ENCODE assay signal across 1 cellular context in the genomic region with DNA sequence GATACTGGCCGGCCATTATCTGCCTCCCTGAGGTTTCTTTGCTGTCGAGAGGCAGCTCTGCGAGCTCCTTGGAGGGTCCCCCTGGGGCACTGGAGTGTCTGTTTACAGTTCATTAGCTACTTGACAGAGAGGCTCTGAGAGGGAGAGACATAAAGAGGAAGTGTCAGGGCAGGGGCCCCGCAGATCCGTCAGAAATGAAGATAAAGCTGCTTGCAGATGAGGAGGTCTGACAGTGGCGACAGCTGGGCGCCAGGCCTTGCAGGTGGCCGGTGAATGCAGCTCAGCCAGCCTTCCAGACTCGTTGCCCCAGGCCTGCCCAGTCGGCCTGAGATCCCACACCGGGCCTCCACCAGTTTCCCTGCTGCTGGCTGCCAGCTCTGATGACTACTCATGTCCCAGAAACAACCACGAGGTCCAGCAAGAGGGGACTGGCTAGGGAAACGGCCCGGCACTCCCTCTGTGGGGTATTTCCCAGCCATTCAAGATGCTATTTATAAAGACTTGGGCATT.
TF ChIP-seq lines count a peak whose summit lies in the region.

No MANE protein-coding gene starts in this region.

TF ChIP-seq in HEK293, 187 proteins besides CTCF, POLR2A, EP300 and RAD21 (continued from another document):
- TF ChIP-seq, protein P1, sequence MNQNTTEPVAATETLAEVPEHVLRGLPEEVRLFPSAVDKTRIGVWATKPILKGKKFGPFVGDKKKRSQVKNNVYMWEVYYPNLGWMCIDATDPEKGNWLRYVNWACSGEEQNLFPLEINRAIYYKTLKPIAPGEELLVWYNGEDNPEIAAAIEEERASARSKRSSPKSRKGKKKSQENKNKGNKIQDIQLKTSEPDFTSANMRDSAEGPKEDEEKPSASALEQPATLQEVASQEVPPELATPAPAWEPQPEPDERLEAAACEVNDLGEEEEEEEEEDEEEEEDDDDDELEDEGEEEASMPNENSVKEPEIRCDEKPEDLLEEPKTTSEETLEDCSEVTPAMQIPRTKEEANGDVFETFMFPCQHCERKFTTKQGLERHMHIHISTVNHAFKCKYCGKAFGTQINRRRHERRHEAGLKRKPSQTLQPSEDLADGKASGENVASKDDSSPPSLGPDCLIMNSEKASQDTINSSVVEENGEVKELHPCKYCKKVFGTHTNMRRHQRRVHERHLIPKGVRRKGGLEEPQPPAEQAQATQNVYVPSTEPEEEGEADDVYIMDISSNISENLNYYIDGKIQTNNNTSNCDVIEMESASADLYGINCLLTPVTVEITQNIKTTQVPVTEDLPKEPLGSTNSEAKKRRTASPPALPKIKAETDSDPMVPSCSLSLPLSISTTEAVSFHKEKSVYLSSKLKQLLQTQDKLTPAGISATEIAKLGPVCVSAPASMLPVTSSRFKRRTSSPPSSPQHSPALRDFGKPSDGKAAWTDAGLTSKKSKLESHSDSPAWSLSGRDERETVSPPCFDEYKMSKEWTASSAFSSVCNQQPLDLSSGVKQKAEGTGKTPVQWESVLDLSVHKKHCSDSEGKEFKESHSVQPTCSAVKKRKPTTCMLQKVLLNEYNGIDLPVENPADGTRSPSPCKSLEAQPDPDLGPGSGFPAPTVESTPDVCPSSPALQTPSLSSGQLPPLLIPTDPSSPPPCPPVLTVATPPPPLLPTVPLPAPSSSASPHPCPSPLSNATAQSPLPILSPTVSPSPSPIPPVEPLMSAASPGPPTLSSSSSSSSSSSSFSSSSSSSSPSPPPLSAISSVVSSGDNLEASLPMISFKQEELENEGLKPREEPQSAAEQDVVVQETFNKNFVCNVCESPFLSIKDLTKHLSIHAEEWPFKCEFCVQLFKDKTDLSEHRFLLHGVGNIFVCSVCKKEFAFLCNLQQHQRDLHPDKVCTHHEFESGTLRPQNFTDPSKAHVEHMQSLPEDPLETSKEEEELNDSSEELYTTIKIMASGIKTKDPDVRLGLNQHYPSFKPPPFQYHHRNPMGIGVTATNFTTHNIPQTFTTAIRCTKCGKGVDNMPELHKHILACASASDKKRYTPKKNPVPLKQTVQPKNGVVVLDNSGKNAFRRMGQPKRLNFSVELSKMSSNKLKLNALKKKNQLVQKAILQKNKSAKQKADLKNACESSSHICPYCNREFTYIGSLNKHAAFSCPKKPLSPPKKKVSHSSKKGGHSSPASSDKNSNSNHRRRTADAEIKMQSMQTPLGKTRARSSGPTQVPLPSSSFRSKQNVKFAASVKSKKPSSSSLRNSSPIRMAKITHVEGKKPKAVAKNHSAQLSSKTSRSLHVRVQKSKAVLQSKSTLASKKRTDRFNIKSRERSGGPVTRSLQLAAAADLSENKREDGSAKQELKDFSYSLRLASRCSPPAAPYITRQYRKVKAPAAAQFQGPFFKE (tag by site-specific recombination; IDR thresholded peaks at IDR 0.05; ENCODE audit: borderline replicate concordance) = no peak
- no peak for TF ChIP-seq ZNF214 (tag by site-specific recombination; IDR thresholded peaks at IDR 0.05; ENCODE audit: borderline replicate concordance)
- no peak for TF ChIP-seq ZNF292 (tag by site-specific recombination; IDR thresholded peaks at IDR 0.05; ENCODE audit: borderline replicate concordance, low read depth)
- TF ChIP-seq EGR2 (tag by site-specific recombination; IDR thresholded peaks at IDR 0.05; ENCODE audit: low read depth) = no peak
- peak; percentile 94 for TF ChIP-seq GLIS1 (tag by site-specific recombination; IDR thresholded peaks at IDR 0.05)
- no peak for TF ChIP-seq ZNF37A (tag by site-specific recombination; IDR thresholded peaks at IDR 0.05)
- TF ChIP-seq GLI4 (tag by site-specific recombination; IDR thresholded peaks at IDR 0.05) = no peak
- no peak for TF ChIP-seq ZNF670 (tag by site-specific recombination; IDR thresholded peaks at IDR 0.05; ENCODE audit: low read depth)
- TF ChIP-seq WT1 (tag by site-specific recombination; IDR thresholded peaks at IDR 0.05) = no peak
- peak; percentile 60 for TF ChIP-seq OSR2 (tag by site-specific recombination; IDR thresholded peaks at IDR 0.05)
- peak; percentile 50; the same call in 1 of the 2 replicates for TF ChIP-seq MZF1 (tag by site-specific recombination; IDR thresholded peaks at IDR 0.05; ENCODE audit: borderline replicate concordance)
- TF ChIP-seq ZNF48 (tag by site-specific recombination; IDR thresholded peaks at IDR 0.05) = no peak
- TF ChIP-seq ZNF837 (tag by site-specific recombination; IDR thresholded peaks at IDR 0.05) = no peak
- TF ChIP-seq ZNF366 (tag by site-specific recombination; conservative IDR thresholded peaks at IDR 0.05) = no peak
- TF ChIP-seq ZNF521 (tag by site-specific recombination; IDR thresholded peaks at IDR 0.05) = no peak
- no peak for TF ChIP-seq PRDM1 (tag by site-specific recombination; IDR thresholded peaks at IDR 0.05)
- no peak for TF ChIP-seq ZNF558 (tag by site-specific recombination; IDR thresholded peaks at IDR 0.05)
- TF ChIP-seq PRDM6 (tag by site-specific recombination; IDR thresholded peaks at IDR 0.05) = no peak
- TF ChIP-seq ZNF623 (tag by site-specific recombination; IDR thresholded peaks at IDR 0.05) = no peak
- peak; percentile 77 for TF ChIP-seq TCF7L2 (IDR thresholded peaks at IDR 0.05; ENCODE audit: borderline replicate concordance, low read depth, low read length)
- no peak for TF ChIP-seq ZNF211 (tag by site-specific recombination; IDR thresholded peaks at IDR 0.05; ENCODE audit: low read depth)
- no peak for TF ChIP-seq SALL2 (tag by site-specific recombination; IDR thresholded peaks at IDR 0.05; ENCODE audit: borderline replicate concordance)
- no peak for TF ChIP-seq ZSCAN23 (tag by site-specific recombination; IDR thresholded peaks at IDR 0.05)
- TF ChIP-seq ZFHX2 (tag by site-specific recombination; conservative IDR thresholded peaks at IDR 0.05) = no peak
- peak; percentile 7 for TF ChIP-seq SETDB1 (IDR thresholded peaks at IDR 0.05; ENCODE audit: insufficient read length, low read length)
- TF ChIP-seq ZBTB48 (tag by site-specific recombination; IDR thresholded peaks at IDR 0.05) = no peak
- TF ChIP-seq KLF1 (tag by site-specific recombination; IDR thresholded peaks at IDR 0.05) = no peak
- TF ChIP-seq ZNF596 (tag by site-specific recombination; IDR thresholded peaks at IDR 0.05) = no peak
- TF ChIP-seq, protein P2, sequence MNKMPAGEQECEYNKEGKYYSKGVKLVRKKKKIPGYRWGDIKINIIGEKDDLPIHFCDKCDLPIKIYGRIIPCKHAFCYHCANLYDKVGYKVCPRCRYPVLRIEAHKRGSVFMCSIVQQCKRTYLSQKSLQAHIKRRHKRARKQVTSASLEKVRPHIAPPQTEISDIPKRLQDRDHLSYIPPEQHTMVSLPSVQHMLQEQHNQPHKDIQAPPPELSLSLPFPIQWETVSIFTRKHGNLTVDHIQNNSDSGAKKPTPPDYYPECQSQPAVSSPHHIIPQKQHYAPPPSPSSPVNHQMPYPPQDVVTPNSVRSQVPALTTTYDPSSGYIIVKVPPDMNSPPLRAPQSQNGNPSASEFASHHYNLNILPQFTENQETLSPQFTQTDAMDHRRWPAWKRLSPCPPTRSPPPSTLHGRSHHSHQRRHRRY (tag by site-specific recombination; IDR thresholded peaks at IDR 0.05) = no peak
- TF ChIP-seq, protein P3, sequence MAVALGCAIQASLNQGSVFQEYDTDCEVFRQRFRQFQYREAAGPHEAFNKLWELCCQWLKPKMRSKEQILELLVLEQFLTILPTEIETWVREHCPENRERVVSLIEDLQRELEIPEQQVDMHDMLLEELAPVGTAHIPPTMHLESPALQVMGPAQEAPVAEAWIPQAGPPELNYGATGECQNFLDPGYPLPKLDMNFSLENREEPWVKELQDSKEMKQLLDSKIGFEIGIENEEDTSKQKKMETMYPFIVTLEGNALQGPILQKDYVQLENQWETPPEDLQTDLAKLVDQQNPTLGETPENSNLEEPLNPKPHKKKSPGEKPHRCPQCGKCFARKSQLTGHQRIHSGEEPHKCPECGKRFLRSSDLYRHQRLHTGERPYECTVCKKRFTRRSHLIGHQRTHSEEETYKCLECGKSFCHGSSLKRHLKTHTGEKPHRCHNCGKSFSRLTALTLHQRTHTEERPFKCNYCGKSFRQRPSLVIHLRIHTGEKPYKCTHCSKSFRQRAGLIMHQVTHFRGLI (tag by site-specific recombination; IDR thresholded peaks at IDR 0.05) = no peak
- no peak for TF ChIP-seq ZNF223 (tag by site-specific recombination; IDR thresholded peaks at IDR 0.05)
- TF ChIP-seq, protein P4, sequence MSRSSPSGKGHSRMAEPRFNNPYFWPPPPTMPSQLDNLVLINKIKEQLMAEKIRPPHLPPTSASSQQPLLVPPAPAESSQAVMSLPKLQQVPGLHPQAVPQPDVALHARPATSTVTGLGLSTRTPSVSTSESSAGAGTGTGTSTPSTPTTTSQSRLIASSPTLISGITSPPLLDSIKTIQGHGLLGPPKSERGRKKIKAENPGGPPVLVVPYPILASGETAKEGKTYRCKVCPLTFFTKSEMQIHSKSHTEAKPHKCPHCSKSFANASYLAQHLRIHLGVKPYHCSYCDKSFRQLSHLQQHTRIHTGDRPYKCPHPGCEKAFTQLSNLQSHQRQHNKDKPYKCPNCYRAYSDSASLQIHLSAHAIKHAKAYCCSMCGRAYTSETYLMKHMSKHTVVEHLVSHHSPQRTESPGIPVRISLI (tag by site-specific recombination; IDR thresholded peaks at IDR 0.05) = no peak
